9 cellular contexts compared by ENCODE assay signal in genomic region chr11:134592391-134592990, GRCh38.
DNase-seq lines count a peak whose midpoint lies in the region; ATAC-seq and TF ChIP-seq lines count a peak whose summit lies in the region.
"Had no signal": no experiment of that assay in that cellular context is flagged by ENCODE, and none has a peak within 500 bp of the region (broad histone marks: within the 10 kb centered on the region; RNA-seq: fewer than 3 reads in every experiment).

No MANE protein-coding gene starts in this region.

- no peaks in the 10 kb centered on the region for H3K4me1 Mint-ChIP-seq in WTC11

- H3K36me3 Mint-ChIP-seq in WTC11, result no peaks in the 10 kb centered on the region
- H3K36me3 Mint-ChIP-seq: IgD-negative memory B cell had no signal

- TF ChIP-seq CTCF in GM12865 (IDR thresholded peaks at IDR 0.05; ENCODE audit: insufficient read depth, low read depth, low read length, missing control alignments) (peak; percentile 73), WTC11 (IDR thresholded peaks at IDR 0.05) (peak; percentile 71), fibroblast of the aortic adventitia (IDR thresholded peaks at IDR 0.05; ENCODE audit: insufficient read depth, low read length) (peak; percentile 2)

- POLR2A ChIA-PET in WTC11 (lab: Charles Lee), result no interaction called here

- H3K9me3 Mint-ChIP-seq in WTC11, result no peaks in the 10 kb centered on the region

- peaks cover 2% of the 10 kb centered on the region; the same call in 1 of the 2 replicates for H3K27me3 Mint-ChIP-seq in WTC11 (ENCODE audit: low read depth)

- H3K4me3 ChIP-seq in GM12865 (ENCODE audit: low read depth, low read length) (no peak overlapping the region), fibroblast of the aortic adventitia (ENCODE audit: low read depth, low read length) (no peak overlapping the region)

- ATAC-seq in HG03565 (IDR thresholded peaks at IDR 0.05; ENCODE audit: unreplicated experiment) (peak; percentile 43), WTC11 (peak; percentile 85)

- CTCF ChIA-PET in WTC11 (lab: Charles Lee), result no interaction called here

- H3K27ac Mint-ChIP-seq in WTC11, result no peak overlapping the region
- H3K27ac Mint-ChIP-seq: IgD-negative memory B cell had no signal

- no peak overlapping the region for H3K4me3 Mint-ChIP-seq in WTC11
- H3K4me3 Mint-ChIP-seq: IgD-negative memory B cell had no signal

- DNase-seq in GM12865 (ENCODE audit: low read depth) (peak; percentile 55), WTC11 (ENCODE audit: low spot score) (peak; percentile 84), fibroblast of the aortic adventitia (ENCODE audit: low read depth) (no peak), glomerular visceral epithelial cell (ENCODE audit: extremely low spot score) (no peak), NCI-H1048 (lab: John Stamatoyannopoulos, UW) (no peak), NCI-H2227 treated with DMSO at 0.1 percent for 48 hours (lab: John Stamatoyannopoulos, UW) (no peak)
- DNase-seq in stimulated activated CD4-positive, alpha-beta T cell treated with anti-CD3 and anti-CD28 coated beads, Interleukin-4, amount 100 ng/mL, for 4 hours, result peak; percentile 19 to 38

TF ChIP-seq in WTC11, 78 proteins besides CTCF, POLR2A, EP300 and RAD21:
- no peak for TF ChIP-seq PRRX2 (CRISPR knock-in tag; IDR thresholded peaks at IDR 0.05)
- TF ChIP-seq HMGA2 (CRISPR knock-in tag; IDR thresholded peaks at IDR 0.05), result no peak
- no peak for TF ChIP-seq ATF1 (CRISPR knock-in tag; IDR thresholded peaks at IDR 0.05)
- no peak for TF ChIP-seq USF1 (CRISPR knock-in tag; IDR thresholded peaks at IDR 0.05)
- no peak for TF ChIP-seq IRF2 (CRISPR knock-in tag; IDR thresholded peaks at IDR 0.05; ENCODE audit: borderline replicate concordance, low read depth)

Comparison
In these comparisons a context has a peak if more than half of its experiments do, and no peak if none do; other contexts are left out.
1. DNase-seq: peak in GM12865 (single experiment), WTC11 (single experiment) and stimulated activated CD4-positive, alpha-beta T cell treated with anti-CD3 and anti-CD28 coated beads, Interleukin-4, amount 100 ng/mL, for 4 hours (2 of 2); none in fibroblast of the aortic adventitia (single experiment), glomerular visceral epithelial cell (single experiment), NCI-H1048 (single experiment) and NCI-H2227 treated with DMSO at 0.1 percent for 48 hours (single experiment).
2. CTCF ChIP-seq: peak in every context shown above with its lines; median percentile 73 in GM12865; 71 in WTC11; 2 in fibroblast of the aortic adventitia.